Comparison of ENCODE assay signal across 11 cellular contexts in the genomic region with DNA sequence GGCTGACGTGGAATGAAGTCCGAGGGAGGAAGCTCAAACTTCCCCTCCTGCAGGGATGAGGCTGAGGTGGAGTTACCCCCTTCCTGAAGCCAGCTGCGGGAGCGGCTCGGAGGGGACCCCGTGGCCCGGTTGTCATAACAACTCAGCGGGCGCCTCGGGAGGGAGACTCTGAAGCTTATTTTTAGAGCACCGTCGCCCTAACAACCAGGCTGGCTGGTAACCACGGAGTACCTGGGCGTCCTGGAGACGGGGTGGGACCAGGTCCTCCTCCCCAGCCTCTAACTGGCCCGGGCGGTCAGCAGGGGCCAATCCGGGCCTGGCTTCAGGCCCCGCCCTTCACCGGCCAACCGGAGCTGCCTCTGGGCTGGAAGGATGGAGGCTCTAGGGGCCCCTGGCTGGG. TPM values are rescaled to one million over a fixed set of nuclear protein-coding genes. Genes with fewer than 3 reads are reported as not detected.
DNase-seq lines count a peak whose midpoint lies in the region; TF ChIP-seq lines count a peak whose summit lies in the region.
"Had no signal": no experiment of that assay in that cellular context is flagged by ENCODE, and none has a peak within 500 bp of the region (broad histone marks: within the 10 kb centered on the region; RNA-seq: fewer than 3 reads in every experiment).

No MANE protein-coding gene starts in this region.

- H3K9ac ChIP-seq in iPS-18a (ENCODE audit: low read length), result peak overlapping the region; percentile 5

- H3K4me1 ChIP-seq in breast epithelium (peaks cover 0 to 5% of the 10 kb centered on the region in 2 donors), iPS-18a (ENCODE audit: control insufficient read depth, low read depth, low read length) (peaks cover 6% of the 10 kb centered on the region), thyroid gland (peaks cover 8 to 10% of the 10 kb centered on the region in 2 donors)
- H3K4me1 ChIP-seq: adrenal gland had no signal

- 15 to 24% methylated on average over 12 to 17 of the region's 21 CpGs for WGBS in thyroid gland, 2 donors

- H3K36me3 ChIP-seq in breast epithelium (no peaks in the 10 kb centered on the region), iPS-18a (ENCODE audit: control insufficient read depth, low read depth, low read length) (no peaks in the 10 kb centered on the region), thyroid gland (no peaks in the 10 kb centered on the region)
- H3K36me3 ChIP-seq: adrenal gland had no signal

- CTCF ChIA-PET in MCF 10A (lab: Yijun Ruan, JAX), result interaction anchor here (0.5 to 1.6 kb wide), 3 partner anchors 18 to 502 kb away, joined by 3 to 5 read pairs (median 3); no protein-coding TSS in a partner anchor

- no peak overlapping the region for H3K4me3 ChIP-seq in breast epithelium
- peak overlapping the region; percentile 18 for H3K4me3 ChIP-seq in iPS-18a (ENCODE audit: low read length)
- H3K4me3 ChIP-seq in thyroid gland (replicated peaks in 1 of 3), result no peak overlapping the region
- H3K4me3 ChIP-seq: adrenal gland had no signal

- TF ChIP-seq CTCF in MCF 10A (IDR thresholded peaks at IDR 0.05; ENCODE audit: unreplicated experiment) (no peak), breast epithelium (IDR thresholded peaks at IDR 0.05) (no peak), thyroid gland (IDR thresholded peaks at IDR 0.05) (no peak)

- H3K4me3 Mint-ChIP-seq in MCF 10A (ENCODE audit: unreplicated experiment), result no peak overlapping the region
- H3K4me3 Mint-ChIP-seq: HFFc6 had no signal

- BruUV-seq in MCF 10A (replicated peaks; lab: Mats Ljungman, UMichigan), result no TSS peak

- intact Hi-C loops in MCF 10A (cut with micrococcal nuclease) (no loop called here), breast epithelium (cut with DNase I; ENCODE audit: low total_unique reads) (no loop called here), thyroid gland (cut with DNase I) (no loop called here)

- peak overlapping the region; percentile 89 for H3K27ac Mint-ChIP-seq in MCF 10A (ENCODE audit: low read depth, unreplicated experiment)
- H3K27ac Mint-ChIP-seq: HFFc6 had no signal

- no peaks in the 10 kb centered on the region for H3K9me3 Mint-ChIP-seq in MCF 10A (ENCODE audit: unreplicated experiment)
- H3K9me3 Mint-ChIP-seq: HFFc6 had no signal

- H3K36me3 Mint-ChIP-seq in MCF 10A (ENCODE audit: insufficient read depth, unreplicated experiment), result peaks cover 12% of the 10 kb centered on the region

- POLR2A ChIA-PET in MCF 10A (lab: Yijun Ruan, JAX), result interaction anchor here (4.7 kb wide), 1 partner anchor 18 kb away, joined by 18 read pairs; no protein-coding TSS in a partner anchor

- no peaks in the 10 kb centered on the region for H3K9me3 ChIP-seq in breast epithelium
- H3K9me3 ChIP-seq in iPS-18a (ENCODE audit: control insufficient read depth, low read depth, low read length), result no peaks in the 10 kb centered on the region
- no peaks in the 10 kb centered on the region for H3K9me3 ChIP-seq in thyroid gland
- H3K9me3 ChIP-seq: adrenal gland had no signal

- peaks cover 0 to 4% of the 10 kb centered on the region in 2 donors for H3K27me3 ChIP-seq in breast epithelium
- H3K27me3 ChIP-seq in iPS-18a (ENCODE audit: control insufficient read depth, insufficient read depth, low read length), result no peaks in the 10 kb centered on the region
- H3K27me3 ChIP-seq in thyroid gland, result no peaks in the 10 kb centered on the region
- H3K27me3 ChIP-seq: adrenal gland had no signal

- TF ChIP-seq POLR2A in breast epithelium (IDR thresholded peaks at IDR 0.05), result no peak
- TF ChIP-seq POLR2A in thyroid gland (IDR thresholded peaks at IDR 0.05), result no peak

- H3K27ac ChIP-seq in breast epithelium (no peak overlapping the region), iPS-18a (ENCODE audit: low read length) (peak overlapping the region; percentile 54), thyroid gland (no peak overlapping the region)
- H3K27ac ChIP-seq: adrenal gland had no signal

- H3K4me1 Mint-ChIP-seq in MCF 10A (ENCODE audit: insufficient read depth, unreplicated experiment), result peaks cover 30% of the 10 kb centered on the region

- H3K27me3 Mint-ChIP-seq in MCF 10A (ENCODE audit: insufficient read depth, unreplicated experiment), result no peaks in the 10 kb centered on the region

- DNase-seq in MCF 10A (ENCODE audit: unreplicated experiment) (no peak), breast epithelium (ENCODE audit: low spot score in 2 of 2) (no peak), amygdala (lab: John Stamatoyannopoulos, UW) (peak in 37 of 56 donors; percentile 10 to 76 (median 40)), thyroid gland (peak; percentile 38 to 48), LoVo (ENCODE audit: low spot score) (no peak), NCI-H2196 (lab: John Stamatoyannopoulos, UW; ENCODE audit: unreplicated experiment) (no peak), KG1 (lab: John Stamatoyannopoulos, UW) (no peak)
- DNase-seq: HFFc6 had no signal

RNA-seq across cellular contexts. Expression of a gene that starts 27.7 kb away (rescaled TPM):
- total RNA-seq in MCF 10A (2022) (2.3 and 3.6 TPM in 2 replicates), breast epithelium (1 to 10 TPM in 1 of 3 donors, not detected in 2; 1.5 TPM), thyroid gland (under 1 TPM in 2 of 4 donors, not detected in 2; 0.63 to 0.94 TPM)
- total RNA-seq: T-helper 2 cell treated with Interferon-gamma antibody and Interleukin-4, amounts not matched to agents 100 ng/mL and 5 ng/mL, for 36 hours had no signal

RNA-seq across cellular contexts. Expression of a gene that starts 42.7 kb away (rescaled TPM):
- 3.7 and 6.3 TPM in 2 replicates for total RNA-seq in MCF 10A (2022)
- 1 to 10 TPM; 3.0 to 3.5 (median 3.3) TPM for total RNA-seq in breast epithelium
- total RNA-seq in thyroid gland, result 10 to 100 TPM; 14.5 to 53.5 (median 31.9) TPM

RNA-seq across cellular contexts. Expression of a gene that starts 46.8 kb away (rescaled TPM):
- total RNA-seq in MCF 10A (2022) (not detected in 2 replicates), breast epithelium (not detected), thyroid gland (not detected)
- total RNA-seq: HFFc6; T-helper 2 cell treated with Interferon-gamma antibody and Interleukin-4, amounts not matched to agents 100 ng/mL and 5 ng/mL, for 36 hours had no signal

Comparison
In these comparisons a context has a peak if more than half of its experiments do, and no peak if none do; other contexts are left out.
1. DNase-seq: peak in amygdala (37 of 56) and thyroid gland (2 of 2); none in MCF 10A (single experiment), breast epithelium (0 of 2), LoVo (single experiment), NCI-H2196 (single experiment) and KG1 (single experiment).